In genomic region chr11:2528301-2529050, GRCh38 we compare ENCODE assay signal across 1 cellular context.
TF ChIP-seq lines count a peak whose summit lies in the region.

No MANE protein-coding gene starts in this region.

TF ChIP-seq in HepG2, 621 proteins besides CTCF, POLR2A, EP300 and RAD21 (continued from another document):
- TF ChIP-seq ZNF687 (CRISPR knock-in tag; IDR thresholded peaks at IDR 0.05): peak; percentile 19
- no peak for TF ChIP-seq NONO (IDR thresholded peaks at IDR 0.05)
- no peak for TF ChIP-seq NONO (CRISPR knock-in tag; conservative IDR thresholded peaks at IDR 0.05)
TF ChIP-seq in HepG2: peak in this region for 3.
